ENCODE assay signal across 28 cellular contexts in genomic region chr20:20687319-20687718, GRCh38.
"Had no signal": no experiment of that assay in that cellular context is flagged by ENCODE, and none has a peak within 500 bp of the region (broad histone marks: within the 10 kb centered on the region; RNA-seq: fewer than 3 reads in every experiment).

No MANE protein-coding gene starts in this region.

- H3K4me3 ChIP-seq: ascending aorta, coronary artery, dorsolateral prefrontal cortex, esophagus muscularis mucosa, gastrocnemius medialis had no signal

- H3K27ac ChIP-seq: ascending aorta, brain microvascular endothelial cell, coronary artery, dorsolateral prefrontal cortex, esophagus muscularis mucosa, foreskin keratinocyte had no signal

- H3K27me3 ChIP-seq: ascending aorta, brain microvascular endothelial cell, dorsolateral prefrontal cortex, esophagus muscularis mucosa, foreskin keratinocyte, gastrocnemius medialis had no signal

- FAIRE-seq: bronchial epithelial cell had no signal

- H3K9me3 ChIP-seq: ascending aorta, esophagus muscularis mucosa, gastrocnemius medialis had no signal

- H3K4me1 ChIP-seq: ascending aorta, foreskin keratinocyte had no signal

- H3K36me3 ChIP-seq: ascending aorta, brain microvascular endothelial cell, esophagus muscularis mucosa, gastrocnemius medialis had no signal

- ATAC-seq: activated CD4-positive, alpha-beta T cell treated with anti-CD3 and anti-CD28 coated beads for 36 hours; activated naive CD4-positive, alpha-beta T cell treated with anti-CD3 and anti-CD28 coated beads, Interleukin-2, amount 50 U/mL, for 72 hours; activated T-cell treated with anti-CD3 and anti-CD28 coated beads, Interleukin-2, amount 50 U/mL, for 72 hours; foreskin keratinocyte; gastrocnemius medialis; T-cell had no signal

- DNase-seq: activated CD4-positive, alpha-beta memory T cell treated with anti-CD3 and anti-CD28 coated beads, Interleukin-2, amount 10 ng/mL, durations not matched to agents 7 days and 5 days; activated CD4-positive, alpha-beta T cell treated with anti-CD3 and anti-CD28 coated beads for 36 hours; activated CD4-positive, alpha-beta T cell treated with anti-CD3 and anti-CD28 coated beads, Interleukin-2, amount 10 ng/mL, durations not matched to agents 24 days and 14 days; activated CD4-positive, CD25-positive, alpha-beta regulatory T cell; activated CD4-positive, CD25-positive, alpha-beta regulatory T cell treated with anti-CD3 and anti-CD28 coated beads, Interleukin-2, amount 50 U/mL, for 72 hours; activated CD8-positive, alpha-beta memory T cell treated with anti-CD3 and anti-CD28 coated beads, Interleukin-2, amount 50 U/mL, for 48 hours; activated gamma-delta T cell; activated naive CD4-positive, alpha-beta T cell; activated naive CD4-positive, alpha-beta T cell treated with anti-CD3 and anti-CD28 coated beads, Interleukin-2, amount 10 ng/mL, durations not matched to agents 7 days and 5 days; activated naive CD8-positive, alpha-beta T cell treated with anti-CD3 and anti-CD28 coated beads, Interleukin-2, amount 10 ng/mL, durations not matched to agents 7 days and 5 days; activated T-cell treated with anti-CD3 and anti-CD28 coated beads for 4 hours; activated T-cell treated with anti-CD3 and anti-CD28 coated beads, Interleukin-2, amount 50 U/mL, for 24 hours; activated T-cell treated with anti-CD3 and anti-CD28 coated beads, Interleukin-2, amount 50 U/mL, for 72 hours; brain microvascular endothelial cell; dorsolateral prefrontal cortex; effector memory CD4-positive, alpha-beta T cell; endodermal cell; foreskin keratinocyte; gastrocnemius medialis; glutamatergic neuron; SW 1271; T-cell; T1000 had no signal
